In the genomic region with DNA sequence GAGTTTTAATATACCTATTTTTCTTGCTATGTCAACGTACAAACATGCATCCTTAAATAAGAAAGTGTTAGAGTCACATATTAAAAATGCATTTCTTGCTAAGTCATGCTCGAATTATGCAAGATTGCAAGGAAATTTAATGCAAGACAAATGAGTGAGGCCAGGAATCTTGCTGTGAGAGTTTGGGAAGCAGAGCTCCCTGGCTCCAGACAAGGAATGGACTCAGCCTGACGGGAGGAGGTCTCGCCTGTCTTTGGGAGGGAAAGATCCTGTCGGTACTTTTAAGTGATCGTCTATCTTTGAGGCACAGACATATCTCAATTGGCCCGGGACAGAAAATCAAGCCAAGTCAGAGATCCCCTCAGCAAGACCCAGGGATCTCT, we compare ENCODE assay signal across 15 cellular contexts. TPM values are rescaled to one million over a fixed set of nuclear protein-coding genes. Genes with fewer than 3 reads are reported as not detected.
DNase-seq lines count a peak whose midpoint lies in the region; ATAC-seq and TF ChIP-seq lines count a peak whose summit lies in the region.
"Had no signal": no experiment of that assay in that cellular context is flagged by ENCODE, and none has a peak within 500 bp of the region (broad histone marks: within the 10 kb centered on the region; RNA-seq: fewer than 3 reads in every experiment).

No MANE protein-coding gene starts in this region.

- no peak overlapping the region for H3K4ac ChIP-seq in mesendoderm (ENCODE audit: low read depth, low read length)

- H3K27ac ChIP-seq in ACC112 (ENCODE audit: low read depth, low read length), result peak overlapping the region; percentile 71
- H3K27ac ChIP-seq in esophagus (ENCODE audit: low read depth in 2 of 2, low read length in 1 of 2), result peak overlapping the region; percentile 50 to 55
- H3K27ac ChIP-seq in mesendoderm (ENCODE audit: low read depth, low read length), result no peak overlapping the region
- H3K27ac ChIP-seq: BLaER1 had no signal

- no peaks in the 10 kb centered on the region for H3K27me3 ChIP-seq in ACC112 (ENCODE audit: insufficient read depth, low read length)
- H3K27me3 ChIP-seq in esophagus (ENCODE audit: control insufficient read depth in 1 of 2, insufficient read depth in 2 of 2, low read length in 2 of 2), result no peaks in the 10 kb centered on the region
- no peaks in the 10 kb centered on the region for H3K27me3 ChIP-seq in mesendoderm (ENCODE audit: insufficient read depth, low read length, poor library complexity)
- H3K27me3 ChIP-seq: BLaER1 had no signal

- H3K23ac ChIP-seq in mesendoderm (ENCODE audit: low read length), result no peak overlapping the region

- H2BK15ac ChIP-seq in mesendoderm (replicated peaks; ENCODE audit: low read depth), result no peak overlapping the region

- H3K4me1 ChIP-seq in ACC112 (ENCODE audit: control insufficient read depth, insufficient read depth, low read length, unreplicated experiment) (peaks cover 31% of the 10 kb centered on the region), esophagus (ENCODE audit: control insufficient read depth in 2 of 2, insufficient read depth in 2 of 2, low read length in 1 of 2) (peaks cover 0 to 3% of the 10 kb centered on the region in 2 donors), mesendoderm (ENCODE audit: control insufficient read depth, low read depth, low read length) (no peaks in the 10 kb centered on the region)

- WGBS in esophagus, 2 donors, result 60 to 63% methylated on average over 7 of the region's 7 CpGs
- WGBS in mesendoderm (ENCODE audit: extremely low coverage, insufficient coverage, low lambda C conversion rate), result no CpG with 5 or more reads among the region's 7 CpGs

- H3K56ac ChIP-seq in mesendoderm (ENCODE audit: low read length), result no peak overlapping the region

- H2BK5ac ChIP-seq in mesendoderm (ENCODE audit: low read length), result no peak overlapping the region

- H2AK5ac ChIP-seq in mesendoderm (ENCODE audit: low read length), result no peak overlapping the region

- H3K9me3 ChIP-seq in esophagus (ENCODE audit: control insufficient read depth in 2 of 2, insufficient read depth in 1 of 2, low read depth in 1 of 2, low read length in 1 of 2), result no peaks in the 10 kb centered on the region
- H3K9me3 ChIP-seq: BLaER1 had no signal

- H3K36me3 ChIP-seq in ACC112 (ENCODE audit: insufficient read depth, low read length) (no peaks in the 10 kb centered on the region), esophagus (ENCODE audit: control insufficient read depth in 2 of 2, insufficient read depth in 2 of 2, low read length in 1 of 2) (no peaks in the 10 kb centered on the region), mesendoderm (ENCODE audit: control insufficient read depth, insufficient read depth, low read length) (no peaks in the 10 kb centered on the region)
- H3K36me3 ChIP-seq: BLaER1 had no signal

- H2AFZ ChIP-seq in ACC112 (ENCODE audit: low read length, unreplicated experiment), result no peak overlapping the region

- H3K79me1 ChIP-seq in mesendoderm (ENCODE audit: low read length), result no peaks in the 10 kb centered on the region

- no peak overlapping the region for H3K18ac ChIP-seq in mesendoderm (ENCODE audit: low read length)

- no peak overlapping the region for H3K4me2 ChIP-seq in mesendoderm (ENCODE audit: low read length)
- H3K4me2 ChIP-seq: BLaER1 had no signal

- DNase-seq in LHCN-M2 (ENCODE audit: low read depth) (peak; percentile 61), omental fat pad (ENCODE audit: low spot score) (no peak), mesendoderm (no peak), C1 segment of cervical spinal cord (lab: John Stamatoyannopoulos, UW) (no peak), RPMI8226 (no peak)
- DNase-seq: activated CD4-positive, alpha-beta T cell treated with anti-CD3 and anti-CD28 coated beads, Interleukin-2, amount 50 U/mL, for 48 hours; activated naive CD8-positive, alpha-beta T cell treated with anti-CD3 and anti-CD28 coated beads for 36 hours; NCI-H1417 treated with DMSO at 0.1 percent for 48 hours; NK-92 treated with Interleukin-12 subunit alpha and Interleukin-12 subunit beta, amount 100 ng/mL, for 24 hours; T-cell had no signal

- ATAC-seq in omental fat pad (ENCODE audit: low FRiP score) (peak; percentile 19), GM18909 (IDR thresholded peaks at IDR 0.05; ENCODE audit: poor library complexity, unreplicated experiment) (no peak)
- ATAC-seq: natural killer cell treated with Interleukin-12 subunit alpha and Interleukin-12 subunit beta and Interleukin-15 and Interleukin-18, amount 100 ng/mL, for 72 hours; T-cell had no signal

- no peak overlapping the region for H4K8ac ChIP-seq in mesendoderm (ENCODE audit: low read depth, low read length)

- H3K79me2 ChIP-seq in ACC112 (ENCODE audit: control insufficient read depth, insufficient read depth, low read length, unreplicated experiment) (peaks cover 2% of the 10 kb centered on the region), mesendoderm (ENCODE audit: control insufficient read depth, insufficient read depth, low read length) (no peaks in the 10 kb centered on the region)

- H3K4me3 ChIP-seq in ACC112 (ENCODE audit: low read depth, low read length) (no peak overlapping the region), esophagus (ENCODE audit: low read depth in 1 of 2, low read length in 2 of 2) (no peak overlapping the region), mesendoderm (ENCODE audit: low read length) (no peak overlapping the region)
- H3K4me3 ChIP-seq: BLaER1 had no signal

- no peak overlapping the region for H3K9ac ChIP-seq in mesendoderm (ENCODE audit: low read length)
- H3K9ac ChIP-seq: BLaER1 had no signal

- no peak for TF ChIP-seq CTCF in omental fat pad (IDR thresholded peaks at IDR 0.05)

- H2BK120ac ChIP-seq in mesendoderm (ENCODE audit: low read depth, low read length), result no peak overlapping the region

- H4K5ac ChIP-seq in mesendoderm (ENCODE audit: low read length), result no peak overlapping the region

RNA-seq across cellular contexts. Expression of gene RFX2, which starts 39.2 kb away (rescaled TPM):
- total RNA-seq in LHCN-M2 (2014; rRNA removed) (4.1 and 5.7 TPM in 2 replicates), omental fat pad (10 to 100 TPM in 3 of 4 donors, 1 to 10 TPM in 1; 8.1 to 93.0 (median 20.4) TPM)
- polyA plus RNA-seq in LHCN-M2 (2012), result 4.9 TPM
- 1 to 10 TPM; 5.3 to 8.8 TPM for polyA plus RNA-seq in esophagus
- 2.2 TPM for polyA plus RNA-seq in mesendoderm (2013, experiment 1 of 2)
- polyA plus RNA-seq in mesendoderm (2013, experiment 2 of 2), result 2.3 TPM
